22 cellular contexts compared by ENCODE assay signal in the genomic region with DNA sequence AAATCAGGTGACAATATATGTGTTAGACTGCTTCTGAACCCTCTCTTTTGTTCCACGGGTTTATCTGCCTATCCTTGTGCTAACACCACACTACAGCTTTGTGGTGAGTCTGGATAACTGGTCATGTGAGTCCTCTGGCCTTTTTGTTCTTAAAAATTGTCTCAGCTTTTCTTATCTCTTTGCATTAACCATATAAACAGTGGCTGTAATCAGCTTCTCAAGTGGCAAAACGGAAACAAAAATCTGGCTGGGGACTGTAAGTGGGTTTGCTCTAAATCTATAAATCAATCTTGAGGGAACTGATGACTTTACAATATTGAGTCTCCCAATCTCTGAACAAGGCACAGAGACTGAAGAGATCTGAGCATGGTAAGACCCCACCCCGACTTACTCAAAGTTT. TPM values are rescaled to one million over a fixed set of nuclear protein-coding genes. Genes with fewer than 3 reads are reported as not detected.
"Had no signal": no experiment of that assay in that cellular context is flagged by ENCODE, and none has a peak within 500 bp of the region (broad histone marks: within the 10 kb centered on the region; RNA-seq: fewer than 3 reads in every experiment).

No MANE protein-coding gene starts in this region.

- H3K27ac ChIP-seq: epithelial cell of prostate, left ventricle myocardium inferior, neutrophil, pancreas, right lobe of liver, testis, VCaP had no signal

- DNase-seq: activated CD4-positive, alpha-beta T cell treated with anti-CD3 and anti-CD28 coated beads for 1 hour; activated CD8-positive, alpha-beta memory T cell treated with anti-CD3 and anti-CD28 coated beads for 24 hours; activated CD8-positive, alpha-beta memory T cell treated with anti-CD3 and anti-CD28 coated beads, Interleukin-2, amount 50 U/mL, for 48 hours; activated gamma-delta T cell; effector memory CD8-positive, alpha-beta T cell; head of caudate nucleus; kidney glomerular epithelial cell; left ventricle myocardium inferior; naive thymus-derived CD4-positive, alpha-beta T cell; pancreas; right lobe of liver; SK-N-SH; small intestine; stimulated activated CD4-positive, alpha-beta T cell treated with anti-CD3 and anti-CD28 coated beads, Interleukin-4, amount 100 ng/mL, for 24 hours; testis had no signal

- H3K27me3 ChIP-seq: neutrophil, pancreas, right lobe of liver, testis had no signal

- H3K4me3 ChIP-seq: left ventricle myocardium inferior, pancreas, right lobe of liver, testis had no signal

- H3K36me3 ChIP-seq: left ventricle myocardium inferior, pancreas, right lobe of liver had no signal

- ATAC-seq: effector memory CD8-positive, alpha-beta T cell; naive thymus-derived CD4-positive, alpha-beta T cell; pancreas; right lobe of liver; stimulated activated effector memory CD8-positive, alpha-beta T cell treated with anti-CD3 and anti-CD28 coated beads, Interleukin-12 subunit alpha, Interleukin-12 subunit beta, amount 100 ng/mL, for 72 hours had no signal

- H3K9me3 ChIP-seq: left ventricle myocardium inferior, neutrophil, pancreas, right lobe of liver, SK-N-SH, testis had no signal

- H3K4me1 ChIP-seq: left ventricle myocardium inferior, pancreas, right lobe of liver, testis had no signal

RNA-seq across cellular contexts. Expression of a gene that starts 45.4 kb away (rescaled TPM):
- total RNA-seq: bronchial epithelial cell; dermis microvascular lymphatic vessel endothelial cell; left ventricle myocardium inferior; mucosa of gallbladder; naive thymus-derived CD4-positive, alpha-beta T cell; pancreas; right lobe of liver had no signal
